25 cellular contexts compared by ENCODE assay signal in the genomic region with DNA sequence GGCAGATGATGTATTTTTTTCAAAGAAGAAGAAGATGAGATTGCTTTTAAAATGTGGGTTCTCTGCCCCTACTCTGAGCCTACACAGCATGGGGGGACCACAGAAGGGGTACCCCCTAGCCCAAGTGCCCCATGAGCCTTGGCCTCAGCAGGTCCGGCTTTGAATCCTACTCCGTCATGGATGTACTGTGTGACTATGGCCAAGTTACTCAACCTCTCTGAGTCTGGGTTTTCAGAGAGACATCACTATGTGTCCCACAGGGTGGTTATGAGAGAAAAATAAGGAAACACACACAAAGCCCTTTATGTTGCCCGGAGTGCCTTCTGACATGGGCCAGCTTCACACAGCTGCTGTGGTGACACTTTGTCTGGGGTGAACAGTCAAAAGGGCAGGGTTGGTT.
A peak's percentile ranks its signal among the peaks of the same experiment; 100 is the strongest.
DNase-seq lines count a peak whose midpoint lies in the region; ATAC-seq, FAIRE-seq and TF ChIP-seq lines count a peak whose summit lies in the region.
"Had no signal": no experiment of that assay in that cellular context is flagged by ENCODE, and none has a peak within 500 bp of the region (broad histone marks: within the 10 kb centered on the region; RNA-seq: fewer than 3 reads in every experiment).

No MANE protein-coding gene starts in this region.

- no peak overlapping the region for H3K56ac ChIP-seq in IMR-90 (ENCODE audit: extremely low read depth, insufficient read depth, low read length)

- no peak overlapping the region for H3K18ac ChIP-seq in IMR-90 (ENCODE audit: low read depth, low read length)

- H3K4me1 ChIP-seq in HepG2 (ENCODE audit: insufficient read depth, low read length) (no peaks in the 10 kb centered on the region), right lobe of liver (no peaks in the 10 kb centered on the region), IMR-90 (ENCODE audit: control insufficient read depth, insufficient read depth, low read length) (no peaks in the 10 kb centered on the region)
- H3K4me1 ChIP-seq: BE2C, HAP-1 had no signal

- peak overlapping the region; percentile 29 for H3K27ac Mint-ChIP-seq in progenitor cell of endocrine pancreas
- H3K27ac Mint-ChIP-seq: CD14-positive monocyte; CD4-positive, alpha-beta T cell; CD8-positive, alpha-beta memory T cell had no signal

- no peak overlapping the region for H4K5ac ChIP-seq in IMR-90 (ENCODE audit: low read depth, low read length)

- peak overlapping the region; percentile 55 for H2AK9ac ChIP-seq in IMR-90 (replicated peaks; ENCODE audit: low read depth, low read length, poor library complexity)

- no peak for TF ChIP-seq CTCF in HepG2 (CRISPR knock-in tag; IDR thresholded peaks at IDR 0.05)
- no peak for TF ChIP-seq CTCF in right lobe of liver (IDR thresholded peaks at IDR 0.05)
- TF ChIP-seq CTCF in IMR-90 (conservative IDR thresholded peaks at IDR 0.05; ENCODE audit: low read depth, low read length), result no peak
- TF ChIP-seq CTCF in progenitor cell of endocrine pancreas (IDR thresholded peaks at IDR 0.05; ENCODE audit: unreplicated experiment), result no peak

- H3K9me3 ChIP-seq in HepG2 (ENCODE audit: low read length) (no peaks in the 10 kb centered on the region), right lobe of liver (no peaks in the 10 kb centered on the region), IMR-90 (ENCODE audit: control insufficient read depth, insufficient read depth, low read length) (no peaks in the 10 kb centered on the region)
- H3K9me3 ChIP-seq: BE2C, HAP-1 had no signal

- WGBS in HepG2 (ENCODE audit: low lambda C conversion rate), result 54% methylated on average over 3 of the region's 3 CpGs
- WGBS in right lobe of liver (ENCODE audit: insufficient coverage, low coverage, low lambda C conversion rate, missing lambda C conversion rate), result 50% methylated on average over 1 of the region's 3 CpGs
- WGBS in IMR-90 (ENCODE audit: extremely low coverage in 2 of 2, insufficient read length in 1 of 2), 2 experiments, result no CpG with 5 or more reads among the region's 3 CpGs

- dilution Hi-C loops in IMR-90 (cut with HindIII; ENCODE audit: low sequenced_read_pairs, unreplicated experiment), result no loop called here

- in situ Hi-C loops in HepG2 (cut with HindIII; ENCODE audit: extremely low pct_ligation_motif_present, low pct_unique_long_range_greater_than_20kb) (no loop called here), IMR-90 (cut with MboI; ENCODE audit: low sequenced_read_pairs) (no loop called here)

- TF ChIP-seq RAD21 in HepG2 (CRISPR knock-in tag; IDR thresholded peaks at IDR 0.05) (no peak), IMR-90 (IDR thresholded peaks at IDR 0.05; ENCODE audit: low read length) (no peak)

- no peak overlapping the region for H3K23ac ChIP-seq in IMR-90 (ENCODE audit: low read depth, low read length)

- no peak overlapping the region for H2BK20ac ChIP-seq in IMR-90 (ENCODE audit: low read depth, low read length)

- H2BK120ac ChIP-seq in IMR-90 (ENCODE audit: low read depth, low read length), result no peak overlapping the region

- no peak overlapping the region for H3K27ac ChIP-seq in HepG2 (ENCODE audit: extremely low read length, insufficient read depth, low read length)
- no peak overlapping the region for H3K27ac ChIP-seq in right lobe of liver
- H3K27ac ChIP-seq in IMR-90 (ENCODE audit: insufficient read depth, low read length), result no peak overlapping the region
- H3K27ac ChIP-seq: 22Rv1; BLaER1 treated with 17β-estradiol and CSF1 and Interleukin-3, amounts not matched to agents 10 nM and 100 nM had no signal

- H3K4me2 ChIP-seq in HepG2 (ENCODE audit: low read depth, low read length) (no peak overlapping the region), IMR-90 (ENCODE audit: low read depth, low read length) (no peak overlapping the region)
- H3K4me2 ChIP-seq: BLaER1 treated with 17β-estradiol and CSF1 and Interleukin-3, amounts not matched to agents 10 nM and 100 nM had no signal

- H3K36me3 Mint-ChIP-seq in progenitor cell of endocrine pancreas (ENCODE audit: insufficient read depth), result no peaks in the 10 kb centered on the region
- H3K36me3 Mint-ChIP-seq: CD14-positive monocyte had no signal

- no peaks in the 10 kb centered on the region for H3K9me1 ChIP-seq in IMR-90 (ENCODE audit: insufficient read depth, low read length)

- no peak for TF ChIP-seq EP300 in HepG2 (IDR thresholded peaks at IDR 0.05; ENCODE audit: low read depth in 2 of 2, low read length in 2 of 2)
- TF ChIP-seq EP300 in HepG2 (CRISPR knock-in tag; IDR thresholded peaks at IDR 0.05; ENCODE audit: borderline replicate concordance), result no peak

- no peaks in the 10 kb centered on the region for H4K20me1 ChIP-seq in HepG2 (ENCODE audit: insufficient read depth, low read length)
- no peaks in the 10 kb centered on the region for H4K20me1 ChIP-seq in IMR-90 (ENCODE audit: insufficient read depth, low read length)
- H4K20me1 ChIP-seq: BLaER1 treated with 17β-estradiol and CSF1 and Interleukin-3, amounts not matched to agents 10 nM and 100 nM had no signal

- no peaks in the 10 kb centered on the region for H3K9me3 Mint-ChIP-seq in progenitor cell of endocrine pancreas (ENCODE audit: low read depth)
- H3K9me3 Mint-ChIP-seq: CD4-positive, alpha-beta T cell had no signal

- TF ChIP-seq POLR2A in HepG2 (IDR thresholded peaks at IDR 0.05; ENCODE audit: insufficient read depth in 1 of 2, low read depth in 2 of 2, low read length in 2 of 2) (no peak), right lobe of liver (IDR thresholded peaks at IDR 0.05) (no peak), IMR-90 (IDR thresholded peaks at IDR 0.05; ENCODE audit: low read depth, low read length) (no peak)

- H3K4me3 ChIP-seq in HepG2 (replicated peaks in 1 of 3; ENCODE audit: insufficient read depth in 1 of 3, low read depth in 2 of 3, low read length in 3 of 3), result no peak overlapping the region
- no peak overlapping the region for H3K4me3 ChIP-seq in right lobe of liver
- H3K4me3 ChIP-seq in IMR-90 (ENCODE audit: insufficient read depth, low read depth, low read length), result no peak overlapping the region
- H3K4me3 ChIP-seq: BLaER1 treated with 17β-estradiol and CSF1 and Interleukin-3, amounts not matched to agents 10 nM and 100 nM; HAP-1 had no signal

- FAIRE-seq in HepG2 (lab: Jason Lieb, UNC), result no peak
- FAIRE-seq: A204.1, GM12891, GM18507, H54 had no signal

- H3K27me3 ChIP-seq in HepG2 (ENCODE audit: control insufficient read depth in 1 of 2, insufficient read depth in 2 of 2, low read length in 2 of 2) (peaks cover 2 to 26% of the 10 kb centered on the region in 2 experiments; a peak in 3 of 5 replicates), right lobe of liver (no peaks in the 10 kb centered on the region), IMR-90 (ENCODE audit: control insufficient read depth, insufficient read depth, low read length) (peaks cover 2% of the 10 kb centered on the region; the same call in 1 of the 2 replicates)
- H3K27me3 ChIP-seq: BE2C; BLaER1 treated with 17β-estradiol and CSF1 and Interleukin-3, amounts not matched to agents 10 nM and 100 nM had no signal

- no peaks in the 10 kb centered on the region for H3K79me2 ChIP-seq in HepG2 (ENCODE audit: insufficient read depth, low read length)

- peaks cover 10% of the 10 kb centered on the region for H3K4me1 Mint-ChIP-seq in progenitor cell of endocrine pancreas (ENCODE audit: low read depth)

- no peak overlapping the region for H2AFZ ChIP-seq in HepG2 (ENCODE audit: low read length)
- no peak overlapping the region for H2AFZ ChIP-seq in IMR-90 (replicated peaks; ENCODE audit: low read length, poor library complexity)

- no peak overlapping the region for H2AK5ac ChIP-seq in IMR-90 (ENCODE audit: low read depth, low read length)

- no peak overlapping the region for H2BK15ac ChIP-seq in IMR-90 (ENCODE audit: low read depth, low read length)

- DNase-seq in HepG2 (ENCODE audit: low spot score), result no peak
- no peak for DNase-seq in right lobe of liver
- no peak for DNase-seq in IMR-90
- no peak for DNase-seq in progenitor cell of endocrine pancreas (ENCODE audit: low spot score, unreplicated experiment)
- no peak for DNase-seq in DMS53 treated with DMSO at 0.1 percent for 48 hours (lab: John Stamatoyannopoulos, UW; ENCODE audit: unreplicated experiment)
- no peak for DNase-seq in activated CD4-positive, alpha-beta T cell treated with anti-CD3 and anti-CD28 coated beads, Interleukin-2, amount 50 U/mL, for 4 hours
- DNase-seq: ACHN; AML-193; BE2C; Calu3; CD4-positive, alpha-beta T cell; CD8-positive, alpha-beta memory T cell; DMS153; DMS79; EL; GDM1; GOT3 had no signal

- intact Hi-C loops in HepG2 (cut with micrococcal nuclease; ENCODE audit: unreplicated experiment), result no loop called here
- intact Hi-C loops in right lobe of liver (cut with DNase I), result no loop called here
- intact Hi-C loops in IMR-90 (cut with micrococcal nuclease), result no loop called here

- no peaks in the 10 kb centered on the region for H3K36me3 ChIP-seq in HepG2 (replicated peaks in 1 of 2; ENCODE audit: control insufficient read depth in 1 of 2, insufficient read depth in 2 of 2, low read length in 2 of 2)
- no peaks in the 10 kb centered on the region for H3K36me3 ChIP-seq in right lobe of liver
- H3K36me3 ChIP-seq in IMR-90 (ENCODE audit: control insufficient read depth, insufficient read depth, low read length), result no peaks in the 10 kb centered on the region
- H3K36me3 ChIP-seq: BE2C; BLaER1 treated with 17β-estradiol and CSF1 and Interleukin-3, amounts not matched to agents 10 nM and 100 nM; HAP-1 had no signal

- H4K91ac ChIP-seq in IMR-90 (ENCODE audit: insufficient read depth, low read depth, low read length), result no peak overlapping the region

- CTCF ChIA-PET in HepG2 (lab: Yijun Ruan, JAX; ENCODE audit: low intra/inter-chr PET ratio, low total read pairs) (no interaction called here), IMR-90 (lab: Yijun Ruan, JAX) (no interaction called here)

- H4K8ac ChIP-seq in IMR-90 (ENCODE audit: low read depth in 2 of 2, low read length in 2 of 2), result no peak overlapping the region

- BruUV-seq in HepG2 (replicated peaks; lab: Mats Ljungman, UMichigan) (no TSS peak), IMR-90 (replicated peaks; lab: Mats Ljungman, UMichigan) (no TSS peak)

- POLR2A ChIA-PET in HepG2 (lab: Yijun Ruan, JAX), result no interaction called here
- POLR2A ChIA-PET in IMR-90 (lab: Charles Lee; ENCODE audit: unreplicated experiment), result no interaction called here

- H3K27me3 Mint-ChIP-seq in progenitor cell of endocrine pancreas, result peaks cover 3% of the 10 kb centered on the region

- no peak overlapping the region for H3K4ac ChIP-seq in IMR-90 (ENCODE audit: low read depth, low read length)

- H3K79me1 ChIP-seq in IMR-90 (ENCODE audit: low read depth in 1 of 2, low read length in 2 of 2), result no peaks in the 10 kb centered on the region

- no peak for ATAC-seq in HepG2
- no peak for ATAC-seq in right lobe of liver
- no peak for ATAC-seq in IMR-90 (ENCODE audit: low read depth)

- H2BK5ac ChIP-seq in IMR-90 (ENCODE audit: low read depth, low read length, poor library complexity, severe bottlenecking), result no peak overlapping the region

- no peak overlapping the region for H3K9ac ChIP-seq in HepG2 (ENCODE audit: insufficient read depth, low read depth, low read length)
- H3K9ac ChIP-seq in IMR-90 (ENCODE audit: low read depth, low read length), result no peak overlapping the region
- H3K9ac ChIP-seq: BLaER1 treated with 17β-estradiol and CSF1 and Interleukin-3, amounts not matched to agents 10 nM and 100 nM had no signal

- H3K14ac ChIP-seq in IMR-90 (replicated peaks; ENCODE audit: low read depth, low read length), result no peak overlapping the region

- no peak overlapping the region for H3K4me3 Mint-ChIP-seq in progenitor cell of endocrine pancreas (ENCODE audit: low read depth)
- H3K4me3 Mint-ChIP-seq: CD14-positive monocyte; CD4-positive, alpha-beta T cell; CD8-positive, alpha-beta memory T cell had no signal
